Comparison of ENCODE assay signal across 10 cellular contexts in the genomic region with DNA sequence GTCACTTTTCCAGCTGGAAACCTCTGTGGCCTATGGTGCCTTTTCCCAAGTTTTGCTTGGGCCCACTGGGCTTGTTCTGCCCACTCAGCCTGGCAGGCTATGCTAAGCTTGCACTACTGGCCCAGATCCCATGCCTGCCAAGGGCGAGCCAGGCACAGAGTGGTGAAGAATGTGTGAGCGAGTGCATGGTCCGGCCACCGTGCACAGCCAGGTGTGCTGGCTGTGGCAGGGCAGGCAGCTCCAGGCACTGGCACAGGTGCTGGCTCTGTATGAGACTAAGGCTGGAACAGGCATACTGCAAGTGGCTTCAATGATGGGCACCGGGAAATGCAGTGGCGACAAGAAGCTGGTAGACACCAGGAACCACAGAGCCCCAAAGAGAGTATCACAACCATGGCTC. TPM values are rescaled to one million over a fixed set of nuclear protein-coding genes. Genes with fewer than 3 reads are reported as not detected.
"Had no signal": no experiment of that assay in that cellular context is flagged by ENCODE, and none has a peak within 500 bp of the region (broad histone marks: within the 10 kb centered on the region; RNA-seq: fewer than 3 reads in every experiment).

No MANE protein-coding gene starts in this region.

- H3K4me2 ChIP-seq: GM23338 had no signal

- H3K36me3 ChIP-seq: HAP-1 had no signal

- DNase-seq: GM23248, GOT3, H7, H9, HCEC 1CT, HFFc6 had no signal

- H3K9me3 ChIP-seq: HAP-1 had no signal

- H3K4me1 ChIP-seq: HAP-1 had no signal

- ATAC-seq: HCT116 had no signal

- H3K4me3 ChIP-seq: GM23248, GM23338, HAP-1 had no signal

- H3K9ac ChIP-seq: GM23248 had no signal

- H3K27ac ChIP-seq: GM23248 had no signal

- H2AFZ ChIP-seq: GM23248, GM23338 had no signal

RNA-seq across cellular contexts. Expression of gene MAB21L1, which starts 50.1 kb away (rescaled TPM):
- total RNA-seq: GM23338, H1, H9 had no signal
- polyA plus RNA-seq: H1 had no signal
